Comparison of ENCODE assay signal across 8 cellular contexts in genomic region chrX:56800801-56801200, GRCh38.
DNase-seq lines count a peak whose midpoint lies in the region; ATAC-seq and TF ChIP-seq lines count a peak whose summit lies in the region.

No MANE protein-coding gene starts in this region.

- H3K4me2 ChIP-seq in SK-N-SH (no peak overlapping the region), GM23338 (no peak overlapping the region)

- TF ChIP-seq RAD21 in SK-N-SH (IDR thresholded peaks at IDR 0.05; ENCODE audit: low read length), result no peak

- POLR2A ChIA-PET in SK-N-SH (lab: Yijun Ruan, JAX), result no interaction called here

- no peak overlapping the region for H2AFZ ChIP-seq in SK-N-SH (ENCODE audit: low read depth)
- H2AFZ ChIP-seq in GM23338, result no peak overlapping the region

- H3K79me2 ChIP-seq in SK-N-SH (ENCODE audit: insufficient read depth) (no peaks in the 10 kb centered on the region), GM23338 (replicated peaks; ENCODE audit: insufficient read depth) (0 out of 2 replicates have a peak, but pooled peaks cover 3% of the 10 kb centered on the region)

- peaks cover 40% of the 10 kb centered on the region for H3K4me1 Mint-ChIP-seq in activated T-helper 2 cell treated with anti-CD3 and anti-CD28 coated beads, Interferon-gamma antibody, Interleukin-2, Interleukin-4, amounts not matched to agents 10 μg/mL and 5 μg/mL and 100 μg/mL, durations not matched to agents 14 hours and 24 hours and 36 hours (ENCODE audit: low read depth)
- peaks cover 31% of the 10 kb centered on the region for H3K4me1 Mint-ChIP-seq in GM23338

- H3K9me3 Mint-ChIP-seq in activated T-helper 2 cell treated with anti-CD3 and anti-CD28 coated beads, Interferon-gamma antibody, Interleukin-2, Interleukin-4, amounts not matched to agents 10 μg/mL and 5 μg/mL and 100 μg/mL, durations not matched to agents 14 hours and 24 hours and 36 hours, result no peaks in the 10 kb centered on the region
- H3K9me3 Mint-ChIP-seq in GM23338, result no peaks in the 10 kb centered on the region; the same call in 2 of the 3 replicates

- no peaks in the 10 kb centered on the region for H3K9me3 ChIP-seq in SK-N-SH
- no peaks in the 10 kb centered on the region for H3K9me3 ChIP-seq in WERI-Rb-1 (ENCODE audit: severe bottlenecking)

- DNase-seq in SK-N-SH, result peak; percentile 5
- DNase-seq in activated T-helper 2 cell treated with anti-CD3 and anti-CD28 coated beads, Interferon-gamma antibody, Interleukin-2, Interleukin-4, amounts not matched to agents 10 μg/mL and 5 μg/mL and 100 μg/mL, durations not matched to agents 14 hours and 24 hours and 36 hours (ENCODE audit: low spot score), result peak; percentile 39
- peak; percentile 24 to 63 for DNase-seq in stimulated activated CD4-positive, alpha-beta T cell treated with anti-CD3 and anti-CD28 coated beads, Interleukin-4, amount 100 ng/mL, for 4 hours
- no peak for DNase-seq in COLO668 (lab: John Stamatoyannopoulos, UW; ENCODE audit: unreplicated experiment)
- no peak for DNase-seq in GM23338 (ENCODE audit: low spot score)
- DNase-seq in WERI-Rb-1, result no peak

- no peak for TF ChIP-seq CTCF in SK-N-SH (IDR thresholded peaks at IDR 0.05)
- TF ChIP-seq CTCF in GM23338 (conservative IDR thresholded peaks at IDR 0.05; ENCODE audit: low read depth in 2 of 2), result no peak; a peak in 1 of 4 replicates
- TF ChIP-seq CTCF in WERI-Rb-1 (IDR thresholded peaks at IDR 0.05; ENCODE audit: low read depth, low read length), result no peak

- CTCF ChIA-PET in SK-N-SH (lab: Yijun Ruan, JAX), result no interaction called here

- H3K36me3 ChIP-seq in SK-N-SH (replicated peaks in 1 of 2; ENCODE audit: control insufficient read depth in 1 of 2, insufficient read depth in 2 of 2, low read length in 1 of 2) (no peaks in the 10 kb centered on the region), GM23338 (ENCODE audit: insufficient read depth) (no peaks in the 10 kb centered on the region), WERI-Rb-1 (no peaks in the 10 kb centered on the region)

- H3K4me3 Mint-ChIP-seq in activated T-helper 2 cell treated with anti-CD3 and anti-CD28 coated beads, Interferon-gamma antibody, Interleukin-2, Interleukin-4, amounts not matched to agents 10 μg/mL and 5 μg/mL and 100 μg/mL, durations not matched to agents 14 hours and 24 hours and 36 hours (ENCODE audit: low read depth), result peak overlapping the region; percentile 62
- no peak overlapping the region for H3K4me3 Mint-ChIP-seq in GM23338

- peak overlapping the region; percentile 92 for H3K27ac Mint-ChIP-seq in activated T-helper 2 cell treated with anti-CD3 and anti-CD28 coated beads, Interferon-gamma antibody, Interleukin-2, Interleukin-4, amounts not matched to agents 10 μg/mL and 5 μg/mL and 100 μg/mL, durations not matched to agents 14 hours and 24 hours and 36 hours
- H3K27ac Mint-ChIP-seq in GM23338, result no peak overlapping the region; the same call in 1 of the 2 replicates

- H4K20me1 ChIP-seq in SK-N-SH (ENCODE audit: insufficient read depth) (no peaks in the 10 kb centered on the region), GM23338 (replicated peaks; ENCODE audit: insufficient read depth) (no peaks in the 10 kb centered on the region)

- no peaks in the 10 kb centered on the region for H3K9me2 ChIP-seq in SK-N-SH
- no peaks in the 10 kb centered on the region for H3K9me2 ChIP-seq in GM23338 (ENCODE audit: insufficient read depth)

- ATAC-seq in SK-N-SH treated with all-trans-retinoic acid at 6 μM for 48 hours, result no peak
- ATAC-seq in HG03460 (IDR thresholded peaks at IDR 0.05; ENCODE audit: unreplicated experiment), result peak; percentile 69
- no peak; the same call in 2 of the 3 replicates for ATAC-seq in GM23338

- H3K4me3 ChIP-seq in SK-N-SH (ENCODE audit: low read depth in 2 of 2, low read length in 1 of 2), result no peak overlapping the region
- no peak overlapping the region for H3K4me3 ChIP-seq in GM23338
- H3K4me3 ChIP-seq in WERI-Rb-1 (ENCODE audit: low read depth, low read length), result no peak overlapping the region

- 87% methylated on average over 7 of the region's 7 CpGs for WGBS in SK-N-SH (ENCODE audit: low lambda C conversion rate)

- H3K27ac ChIP-seq in SK-N-SH (ENCODE audit: low read depth in 2 of 2, low read length in 1 of 2) (no peak overlapping the region), GM23338 (ENCODE audit: low read depth) (no peak overlapping the region), WERI-Rb-1 (no peak overlapping the region)

- H3K27me3 Mint-ChIP-seq in activated T-helper 2 cell treated with anti-CD3 and anti-CD28 coated beads, Interferon-gamma antibody, Interleukin-2, Interleukin-4, amounts not matched to agents 10 μg/mL and 5 μg/mL and 100 μg/mL, durations not matched to agents 14 hours and 24 hours and 36 hours (ENCODE audit: low read depth), result no peaks in the 10 kb centered on the region
- H3K27me3 Mint-ChIP-seq in GM23338 (ENCODE audit: insufficient read depth, low read depth, poor library complexity), result peaks cover 6% of the 10 kb centered on the region

- no peak overlapping the region for H3K9ac ChIP-seq in SK-N-SH

- no peaks in the 10 kb centered on the region for H3K27me3 ChIP-seq in SK-N-SH (ENCODE audit: insufficient read depth)
- H3K27me3 ChIP-seq in GM23338 (ENCODE audit: insufficient read depth), result no peaks in the 10 kb centered on the region
- H3K27me3 ChIP-seq in WERI-Rb-1 (ENCODE audit: insufficient read depth, low read depth, severe bottlenecking), result no peaks in the 10 kb centered on the region

- no peak for TF ChIP-seq EP300 in SK-N-SH (IDR thresholded peaks at IDR 0.05; ENCODE audit: borderline replicate concordance in 1 of 2, low read depth in 1 of 2, low read length in 1 of 2)

- peaks cover 10% of the 10 kb centered on the region for H3K36me3 Mint-ChIP-seq in activated T-helper 2 cell treated with anti-CD3 and anti-CD28 coated beads, Interferon-gamma antibody, Interleukin-2, Interleukin-4, amounts not matched to agents 10 μg/mL and 5 μg/mL and 100 μg/mL, durations not matched to agents 14 hours and 24 hours and 36 hours (ENCODE audit: low read depth)
- peaks cover 36% of the 10 kb centered on the region for H3K36me3 Mint-ChIP-seq in GM23338 (ENCODE audit: low read depth)

- intact Hi-C loops in activated T-helper 2 cell treated with anti-CD3 and anti-CD28 coated beads, Interferon-gamma antibody, Interleukin-2, Interleukin-4, amounts not matched to agents 10 μg/mL and 5 μg/mL and 100 μg/mL, durations not matched to agents 14 hours and 24 hours and 36 hours (cut with micrococcal nuclease), result loop anchor here (1.0 kb wide), 2 partner anchors 12 to 482 kb away; no protein-coding TSS in a partner anchor

- H3K4me1 ChIP-seq in SK-N-SH (ENCODE audit: control insufficient read depth in 1 of 2, insufficient read depth in 2 of 2, low read depth in 1 of 2, low read length in 1 of 2), result peaks cover 0 to 6% of the 10 kb centered on the region in 2 experiments; a peak in 1 of 4 replicates
- peaks cover 3% of the 10 kb centered on the region; the same call in 1 of the 2 replicates for H3K4me1 ChIP-seq in GM23338 (ENCODE audit: insufficient read depth)

- H3F3A ChIP-seq in SK-N-SH (replicated peaks; ENCODE audit: insufficient read depth) (no peaks in the 10 kb centered on the region), GM23338 (replicated peaks; ENCODE audit: low read depth) (no peaks in the 10 kb centered on the region)

TF ChIP-seq in SK-N-SH, 30 proteins besides CTCF, POLR2A, EP300 and RAD21 (continues in another document):
- TF ChIP-seq TCF12 (IDR thresholded peaks at IDR 0.05), result no peak
- TF ChIP-seq FOXM1 (IDR thresholded peaks at IDR 0.05; ENCODE audit: low read depth), result no peak
- TF ChIP-seq TEAD4 (IDR thresholded peaks at IDR 0.05; ENCODE audit: borderline replicate concordance, insufficient read depth), result no peak
- TF ChIP-seq CHD2 (IDR thresholded peaks at IDR 0.05; ENCODE audit: low read length, partially characterized antibody), result no peak
- no peak for TF ChIP-seq RCOR1 (IDR thresholded peaks at IDR 0.05; ENCODE audit: low read length)
- no peak for TF ChIP-seq NFIC (IDR thresholded peaks at IDR 0.05; ENCODE audit: borderline replicate concordance)

TF ChIP-seq in SK-N-SH treated with all-trans-retinoic acid at 6 μM for 48 hours, 23 proteins besides CTCF, POLR2A, EP300 and RAD21 (continues in another document):
- TF ChIP-seq CSRNP3 (CRISPR knock-in tag; IDR thresholded peaks at IDR 0.05) (no peak), ZFP30 (CRISPR knock-in tag; IDR thresholded peaks at IDR 0.05) (no peak)

TF ChIP-seq in GM23338, 12 proteins besides CTCF, POLR2A, EP300 and RAD21 (continues in another document):
- no peak for TF ChIP-seq ZNF331 (CRISPR knock-in tag; IDR thresholded peaks at IDR 0.05; ENCODE audit: low read depth)

Comparison
In these comparisons a context has a peak if more than half of its experiments do, and no peak if none do; other contexts are left out.
1. DNase-seq: peak in SK-N-SH (single experiment), activated T-helper 2 cell treated with anti-CD3 and anti-CD28 coated beads, Interferon-gamma antibody, Interleukin-2, Interleukin-4, amounts not matched to agents 10 μg/mL and 5 μg/mL and 100 μg/mL, durations not matched to agents 14 hours and 24 hours and 36 hours (single experiment) and stimulated activated CD4-positive, alpha-beta T cell treated with anti-CD3 and anti-CD28 coated beads, Interleukin-4, amount 100 ng/mL, for 4 hours (2 of 2); none in COLO668 (single experiment), GM23338 (single experiment) and WERI-Rb-1 (single experiment).